In genomic region chr19:22532388-22533310, GRCh38 we compare ENCODE assay signal across 12 cellular contexts.
DNase-seq lines count a peak whose midpoint lies in the region; ATAC-seq and TF ChIP-seq lines count a peak whose summit lies in the region.
"Had no signal": no experiment of that assay in that cellular context is flagged by ENCODE, and none has a peak within 500 bp of the region (broad histone marks: within the 10 kb centered on the region; RNA-seq: fewer than 3 reads in every experiment).

No MANE protein-coding gene starts in this region.

- ATAC-seq in body of pancreas (peak; percentile 95), left ventricle myocardium superior (peak; percentile 98), omental fat pad (ENCODE audit: low FRiP score) (peak; percentile 100), upper lobe of left lung (ENCODE audit: low FRiP score in 2 of 2) (peak; percentile 65 to 91)
- ATAC-seq: stimulated activated memory B cell treated with anti-CD40 and anti-IgM and Interleukin-4, amounts not matched to agents 10 μg/mL and 1 μg/mL and 100 μg/mL, for 72 hours had no signal

- DNase-seq in body of pancreas (peak; percentile 99 to 100 (median 99)), left ventricle myocardium superior (peak; percentile 81), omental fat pad (ENCODE audit: low spot score) (peak; percentile 88), upper lobe of left lung (peak; percentile 80 to 85), NCI-H146 treated with DMSO at 0.1 percent for 48 hours (lab: John Stamatoyannopoulos, UW; ENCODE audit: unreplicated experiment) (no peak), NCI-H1930 (lab: John Stamatoyannopoulos, UW) (no peak), endodermal cell (no peak)
- DNase-seq: H7; NCI-H1417; NK-92 treated with Interleukin-12 subunit alpha and Interleukin-12 subunit beta, amount 100 ng/mL, for 24 hours; stimulated activated CD4-positive, alpha-beta T cell treated with anti-CD3 and anti-CD28 coated beads, Interleukin-2, amount 100 ng/mL, for 24 hours had no signal

- H3K36me3 Mint-ChIP-seq in endodermal cell (ENCODE audit: low read depth) = no peaks in the 10 kb centered on the region

- no peak for TF ChIP-seq EP300 in upper lobe of left lung (IDR thresholded peaks at IDR 0.05)

- H3K4me1 ChIP-seq in body of pancreas (peaks cover 9% of the 10 kb centered on the region), upper lobe of left lung (peaks cover 0 to 8% (median 0%) of the 10 kb centered on the region in 4 donors), endodermal cell (ENCODE audit: control insufficient read depth, insufficient read depth, low read length) (no peaks in the 10 kb centered on the region)

- no peak overlapping the region for H3K9ac ChIP-seq in endodermal cell (ENCODE audit: extremely low read depth, low read length, poor library complexity, severe bottlenecking)

- H3K9me3 ChIP-seq in body of pancreas (no peaks in the 10 kb centered on the region), upper lobe of left lung (peaks cover 0 to 17% (median 4%) of the 10 kb centered on the region in 4 donors), endodermal cell (ENCODE audit: control insufficient read depth, low read length) (peaks cover 71% of the 10 kb centered on the region)

- H3K4me1 Mint-ChIP-seq in endodermal cell = no peaks in the 10 kb centered on the region
- H3K4me1 Mint-ChIP-seq: stimulated activated memory B cell treated with anti-CD40 and anti-IgM and Interleukin-4, amounts not matched to agents 10 μg/mL and 1 μg/mL and 100 μg/mL, for 72 hours had no signal

- H3K4me3 ChIP-seq in body of pancreas (peak overlapping the region; percentile 39 to 49), upper lobe of left lung (peak overlapping the region in 3 of 4 donors; percentile 17 to 41 (median 35)), endodermal cell (ENCODE audit: low read length) (no peak overlapping the region)

- H3K27ac Mint-ChIP-seq in endodermal cell = no peak overlapping the region
- H3K27ac Mint-ChIP-seq: stimulated activated memory B cell treated with anti-CD40 and anti-IgM and Interleukin-4, amounts not matched to agents 10 μg/mL and 1 μg/mL and 100 μg/mL, for 72 hours had no signal

- H3K27me3 Mint-ChIP-seq in endodermal cell (ENCODE audit: insufficient read depth) = no peaks in the 10 kb centered on the region
- H3K27me3 Mint-ChIP-seq: stimulated activated memory B cell treated with anti-CD40 and anti-IgM and Interleukin-4, amounts not matched to agents 10 μg/mL and 1 μg/mL and 100 μg/mL, for 72 hours had no signal

- H3K36me3 ChIP-seq in body of pancreas (replicated peaks in 1 of 2; ENCODE audit: insufficient read depth in 1 of 2, low read depth in 2 of 2) (no peaks in the 10 kb centered on the region), upper lobe of left lung (no peaks in the 10 kb centered on the region), endodermal cell (ENCODE audit: control insufficient read depth, insufficient read depth, low read length) (no peaks in the 10 kb centered on the region)

- intact Hi-C loops in body of pancreas (cut with DNase I) (no loop called here), left ventricle myocardium superior (cut with micrococcal nuclease) (no loop called here)

- TF ChIP-seq CTCF in body of pancreas (IDR thresholded peaks at IDR 0.05) (peak in 5 of 7 experiments; percentile 23 to 65 (median 47)), omental fat pad (IDR thresholded peaks at IDR 0.05) (no peak), upper lobe of left lung (IDR thresholded peaks at IDR 0.05) (peak in 1 of 6 experiments; percentile 15), endodermal cell (conservative IDR thresholded peaks at IDR 0.05) (no peak)

- no peak overlapping the region for H3K4me3 Mint-ChIP-seq in endodermal cell
- H3K4me3 Mint-ChIP-seq: stimulated activated memory B cell treated with anti-CD40 and anti-IgM and Interleukin-4, amounts not matched to agents 10 μg/mL and 1 μg/mL and 100 μg/mL, for 72 hours had no signal

- H3K27me3 ChIP-seq in body of pancreas (no peaks in the 10 kb centered on the region), upper lobe of left lung (no peaks in the 10 kb centered on the region), endodermal cell (ENCODE audit: control insufficient read depth, insufficient read depth, low read length, poor library complexity, severe bottlenecking) (no peaks in the 10 kb centered on the region)

- H3K9me3 Mint-ChIP-seq in endodermal cell = peaks cover 79% of the 10 kb centered on the region

- WGBS in body of pancreas, 2 donors = 2% methylated on average over 30 to 43 of the region's 43 CpGs
- 3 to 9% methylated on average over 19 to 38 of the region's 43 CpGs for WGBS in upper lobe of left lung, 2 donors
- WGBS in endodermal cell (ENCODE audit: insufficient coverage in 1 of 2, insufficient read length in 1 of 2), 2 experiments = 86 to 89% methylated on average over 21 to 43 of the region's 43 CpGs

- H3K27ac ChIP-seq in body of pancreas (peak overlapping the region; percentile 83 to 97 (median 96)), upper lobe of left lung (peak overlapping the region in 2 of 4 donors; percentile 40 to 49), endodermal cell (ENCODE audit: low read depth, low read length) (no peak overlapping the region)

- TF ChIP-seq POLR2A in body of pancreas (IDR thresholded peaks at IDR 0.05) (peak; percentile 98 to 100 (median 99)), upper lobe of left lung (IDR thresholded peaks at IDR 0.05) (peak in 2 of 4 donors; percentile 14 to 45)

Comparison
In these comparisons a context has a peak if more than half of its experiments do, and no peak if none do; other contexts are left out.
1. DNase-seq: peak in body of pancreas (4 of 4), left ventricle myocardium superior (single experiment), omental fat pad (single experiment) and upper lobe of left lung (2 of 2); none in NCI-H146 treated with DMSO at 0.1 percent for 48 hours (single experiment), NCI-H1930 (0 of 2) and endodermal cell (single experiment).
2. CTCF ChIP-seq: peak in body of pancreas (5 of 7); none in omental fat pad (0 of 3) and endodermal cell (single experiment).
3. Peak in every context shown above with its lines, with median percentiles within 50 percentile points of each other: ATAC-seq.